ENCODE assay signal across 9 cellular contexts in the genomic region with DNA sequence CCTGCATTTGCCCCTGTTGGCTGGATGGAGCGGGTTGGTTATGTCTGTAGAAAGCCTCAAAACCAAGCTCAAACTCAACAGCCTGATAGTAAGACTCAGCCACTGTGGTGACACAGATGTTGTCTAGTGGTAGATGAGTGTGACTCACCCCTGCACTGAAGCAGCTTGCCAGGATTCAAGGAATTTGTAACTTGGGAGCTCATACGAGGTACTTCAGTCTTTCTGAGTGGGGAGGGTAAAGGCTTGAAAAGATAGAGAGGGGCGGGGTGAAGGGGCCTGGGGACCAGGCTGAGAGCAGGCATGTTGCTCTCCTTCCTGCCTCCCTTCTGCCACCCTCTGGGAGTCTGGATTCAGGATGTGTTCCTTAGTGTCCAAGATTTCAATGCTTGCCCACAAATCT. TPM values are rescaled to one million over a fixed set of nuclear protein-coding genes. Genes with fewer than 3 reads are reported as not detected.
DNase-seq lines count a peak whose midpoint lies in the region; TF ChIP-seq lines count a peak whose summit lies in the region.
"Had no signal": no experiment of that assay in that cellular context is flagged by ENCODE, and none has a peak within 500 bp of the region (broad histone marks: within the 10 kb centered on the region; RNA-seq: fewer than 3 reads in every experiment).

No MANE protein-coding gene starts in this region.

- no peaks in the 10 kb centered on the region for H3K4me1 ChIP-seq in mesendoderm (ENCODE audit: control insufficient read depth, low read depth, low read length)

- H3K27me3 ChIP-seq in MG63 (0 out of 2 replicates have a peak, but pooled peaks cover 2% of the 10 kb centered on the region), mesendoderm (ENCODE audit: insufficient read depth, low read length, poor library complexity) (no peaks in the 10 kb centered on the region)

- H3K9me3 Mint-ChIP-seq in activated CD4-positive, alpha-beta memory T cell treated with anti-CD3 and anti-CD28 coated beads, Interleukin-2, amount 10 ng/mL, durations not matched to agents 7 days and 5 days: no peaks in the 10 kb centered on the region
- no peaks in the 10 kb centered on the region for H3K9me3 Mint-ChIP-seq in activated CD4-positive, alpha-beta T cell treated with anti-CD3 and anti-CD28 coated beads, Interleukin-2, amount 10 ng/mL, durations not matched to agents 7 days and 5 days

- no peaks in the 10 kb centered on the region for H3K36me3 ChIP-seq in MG63
- no peaks in the 10 kb centered on the region for H3K36me3 ChIP-seq in mesendoderm (ENCODE audit: control insufficient read depth, insufficient read depth, low read length)

- H3K4me3 Mint-ChIP-seq in activated CD4-positive, alpha-beta memory T cell treated with anti-CD3 and anti-CD28 coated beads, Interleukin-2, amount 10 ng/mL, durations not matched to agents 7 days and 5 days: no peak overlapping the region
- no peak overlapping the region for H3K4me3 Mint-ChIP-seq in activated CD4-positive, alpha-beta T cell treated with anti-CD3 and anti-CD28 coated beads, Interleukin-2, amount 10 ng/mL, durations not matched to agents 7 days and 5 days
- H3K4me3 Mint-ChIP-seq: activated naive CD8-positive, alpha-beta T cell had no signal

- no peaks in the 10 kb centered on the region for H3K4me1 Mint-ChIP-seq in activated CD4-positive, alpha-beta memory T cell treated with anti-CD3 and anti-CD28 coated beads, Interleukin-2, amount 10 ng/mL, durations not matched to agents 7 days and 5 days
- no peaks in the 10 kb centered on the region for H3K4me1 Mint-ChIP-seq in activated CD4-positive, alpha-beta T cell treated with anti-CD3 and anti-CD28 coated beads, Interleukin-2, amount 10 ng/mL, durations not matched to agents 7 days and 5 days

- WGBS in mesendoderm (ENCODE audit: extremely low coverage, insufficient coverage, low lambda C conversion rate): no CpG with 5 or more reads among the region's 3 CpGs

- no peaks in the 10 kb centered on the region for H3K79me2 ChIP-seq in mesendoderm (ENCODE audit: control insufficient read depth, insufficient read depth, low read length)

- H4K5ac ChIP-seq in mesendoderm (ENCODE audit: low read length): no peak overlapping the region

- H3K4ac ChIP-seq in mesendoderm (ENCODE audit: low read depth, low read length): no peak overlapping the region

- peaks cover 3% of the 10 kb centered on the region for H3K27me3 Mint-ChIP-seq in activated CD4-positive, alpha-beta memory T cell treated with anti-CD3 and anti-CD28 coated beads, Interleukin-2, amount 10 ng/mL, durations not matched to agents 7 days and 5 days
- no peaks in the 10 kb centered on the region for H3K27me3 Mint-ChIP-seq in activated CD4-positive, alpha-beta T cell treated with anti-CD3 and anti-CD28 coated beads, Interleukin-2, amount 10 ng/mL, durations not matched to agents 7 days and 5 days
- H3K27me3 Mint-ChIP-seq: activated naive CD8-positive, alpha-beta T cell had no signal

- peak; percentile 88 for DNase-seq in AG08396 (ENCODE audit: low spot score)
- DNase-seq in MG63: peak; percentile 74
- no peak for DNase-seq in coronary artery (ENCODE audit: low spot score)
- DNase-seq in mesendoderm: peak; percentile 65
- DNase-seq in activated CD4-positive, alpha-beta memory T cell treated with anti-CD3 and anti-CD28 coated beads, Interleukin-2, amount 10 ng/mL, durations not matched to agents 7 days and 5 days: no peak
- no peak for DNase-seq in activated CD4-positive, alpha-beta T cell treated with anti-CD3 and anti-CD28 coated beads, Interleukin-2, amount 10 ng/mL, durations not matched to agents 7 days and 5 days
- DNase-seq in SKM-1 (lab: John Stamatoyannopoulos, UW; ENCODE audit: unreplicated experiment): no peak
- DNase-seq in NCI-H1417 treated with DMSO at 0.1 percent for 48 hours (lab: John Stamatoyannopoulos, UW): no peak

- CTCF ChIA-PET in activated CD4-positive, alpha-beta memory T cell treated with anti-CD3 and anti-CD28 coated beads, Interleukin-2, amount 10 ng/mL, durations not matched to agents 7 days and 5 days (lab: Charles Lee): no interaction called here
- CTCF ChIA-PET in activated CD4-positive, alpha-beta T cell treated with anti-CD3 and anti-CD28 coated beads, Interleukin-2, amount 10 ng/mL, durations not matched to agents 7 days and 5 days (lab: Charles Lee): no interaction called here

- H2BK15ac ChIP-seq in mesendoderm (replicated peaks; ENCODE audit: low read depth): no peak overlapping the region

- H3K27ac ChIP-seq in coronary artery (peak overlapping the region; percentile 43 to 77), mesendoderm (ENCODE audit: low read depth, low read length) (no peak overlapping the region)

- no peak overlapping the region for H3K9ac ChIP-seq in mesendoderm (ENCODE audit: low read length)

- H3K27ac Mint-ChIP-seq in activated CD4-positive, alpha-beta memory T cell treated with anti-CD3 and anti-CD28 coated beads, Interleukin-2, amount 10 ng/mL, durations not matched to agents 7 days and 5 days: no peak overlapping the region
- H3K27ac Mint-ChIP-seq in activated CD4-positive, alpha-beta T cell treated with anti-CD3 and anti-CD28 coated beads, Interleukin-2, amount 10 ng/mL, durations not matched to agents 7 days and 5 days: no peak overlapping the region
- H3K27ac Mint-ChIP-seq: activated naive CD8-positive, alpha-beta T cell had no signal

- no peak for TF ChIP-seq CTCF in coronary artery (IDR thresholded peaks at IDR 0.05)

- no peak overlapping the region for H2AK5ac ChIP-seq in mesendoderm (ENCODE audit: low read length)

- H3K23ac ChIP-seq in mesendoderm (ENCODE audit: low read length): no peak overlapping the region

- no peak overlapping the region for H2BK120ac ChIP-seq in mesendoderm (ENCODE audit: low read depth, low read length)

- H3K56ac ChIP-seq in mesendoderm (ENCODE audit: low read length): no peak overlapping the region

- no peak overlapping the region for H3K4me2 ChIP-seq in mesendoderm (ENCODE audit: low read length)

- H3K4me3 ChIP-seq in MG63 (no peak overlapping the region), coronary artery (no peak overlapping the region), mesendoderm (ENCODE audit: low read length) (no peak overlapping the region)

- H2BK5ac ChIP-seq in mesendoderm (ENCODE audit: low read length): no peak overlapping the region

- no peaks in the 10 kb centered on the region for H3K9me3 ChIP-seq in MG63

- POLR2A ChIA-PET in activated CD4-positive, alpha-beta memory T cell treated with anti-CD3 and anti-CD28 coated beads, Interleukin-2, amount 10 ng/mL, durations not matched to agents 7 days and 5 days (lab: Charles Lee): no interaction called here
- POLR2A ChIA-PET in activated CD4-positive, alpha-beta T cell treated with anti-CD3 and anti-CD28 coated beads, Interleukin-2, amount 10 ng/mL, durations not matched to agents 7 days and 5 days (lab: Charles Lee): no interaction called here

- H3K18ac ChIP-seq in mesendoderm (ENCODE audit: low read length): no peak overlapping the region

- no peaks in the 10 kb centered on the region for H3K79me1 ChIP-seq in mesendoderm (ENCODE audit: low read length)

- no peak overlapping the region for H4K8ac ChIP-seq in mesendoderm (ENCODE audit: low read depth, low read length)

- H3K36me3 Mint-ChIP-seq in activated CD4-positive, alpha-beta memory T cell treated with anti-CD3 and anti-CD28 coated beads, Interleukin-2, amount 10 ng/mL, durations not matched to agents 7 days and 5 days (ENCODE audit: low read depth): no peaks in the 10 kb centered on the region
- no peaks in the 10 kb centered on the region for H3K36me3 Mint-ChIP-seq in activated CD4-positive, alpha-beta T cell treated with anti-CD3 and anti-CD28 coated beads, Interleukin-2, amount 10 ng/mL, durations not matched to agents 7 days and 5 days (ENCODE audit: low read depth)

RNA-seq across cellular contexts. Expression of a gene that starts 22.9 kb away (rescaled TPM):
- total RNA-seq in MG63 (2014; rRNA removed; shearing (Covaris generic); ENCODE audit: low replicate concordance): not detected in 2 replicates
- not detected for polyA plus RNA-seq in mesendoderm (2013, experiment 1 of 2)
- not detected for polyA plus RNA-seq in mesendoderm (2013, experiment 2 of 2)
- under 1 TPM; 0.18 to 0.25 TPM for total RNA-seq in activated CD4-positive, alpha-beta memory T cell treated with anti-CD3 and anti-CD28 coated beads, Interleukin-2, amount 10 ng/mL, durations not matched to agents 7 days and 5 days
- under 1 TPM; 0.12 to 0.21 TPM for total RNA-seq in activated CD4-positive, alpha-beta T cell treated with anti-CD3 and anti-CD28 coated beads, Interleukin-2, amount 10 ng/mL, durations not matched to agents 7 days and 5 days

Comparison
In these comparisons a context has a peak if more than half of its experiments do, and no peak if none do; other contexts are left out.
1. DNase-seq: peak in AG08396 (single experiment), MG63 (single experiment) and mesendoderm (single experiment); none in coronary artery (single experiment), activated CD4-positive, alpha-beta memory T cell treated with anti-CD3 and anti-CD28 coated beads, Interleukin-2, amount 10 ng/mL, durations not matched to agents 7 days and 5 days (single experiment), activated CD4-positive, alpha-beta T cell treated with anti-CD3 and anti-CD28 coated beads, Interleukin-2, amount 10 ng/mL, durations not matched to agents 7 days and 5 days (single experiment), SKM-1 (single experiment) and NCI-H1417 treated with DMSO at 0.1 percent for 48 hours (single experiment).